1 cellular context compared by ENCODE assay signal in the genomic region with DNA sequence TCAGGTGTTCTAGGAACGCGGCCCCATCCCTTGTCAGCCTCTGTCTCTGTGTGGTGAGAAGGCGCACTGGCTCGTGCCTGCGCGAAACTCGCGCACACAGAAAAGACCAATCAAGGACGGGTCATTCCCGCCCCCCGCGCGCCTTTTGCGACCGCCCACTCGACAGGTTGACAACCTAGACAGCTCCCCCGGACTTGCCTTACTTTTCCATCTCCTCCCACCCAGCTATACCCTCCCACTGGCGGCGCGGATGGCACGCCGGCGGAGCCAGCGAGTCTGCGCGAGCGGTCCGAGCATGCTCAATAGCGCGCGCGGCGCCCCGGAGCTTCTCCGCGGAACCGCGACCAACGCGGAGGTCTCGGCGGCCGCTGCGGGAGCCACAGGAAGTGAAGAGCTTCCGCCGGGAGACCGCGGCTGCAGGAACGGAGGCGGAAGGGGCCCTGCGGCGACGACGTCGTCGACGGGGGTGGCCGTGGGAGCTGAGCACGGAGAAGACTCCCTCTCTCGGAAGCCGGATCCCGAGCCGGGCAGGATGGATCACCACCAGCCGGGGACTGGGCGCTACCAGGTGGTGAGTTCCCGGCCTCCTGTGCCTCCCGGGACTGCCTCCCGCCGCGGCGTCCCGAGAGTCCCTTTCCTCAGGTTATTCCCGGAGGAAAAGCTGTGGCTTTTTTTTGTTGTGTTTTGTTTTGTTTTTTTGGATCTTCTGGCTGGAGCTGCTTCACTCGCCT.
TF ChIP-seq lines count a peak whose summit lies in the region.

A gene with protein sequence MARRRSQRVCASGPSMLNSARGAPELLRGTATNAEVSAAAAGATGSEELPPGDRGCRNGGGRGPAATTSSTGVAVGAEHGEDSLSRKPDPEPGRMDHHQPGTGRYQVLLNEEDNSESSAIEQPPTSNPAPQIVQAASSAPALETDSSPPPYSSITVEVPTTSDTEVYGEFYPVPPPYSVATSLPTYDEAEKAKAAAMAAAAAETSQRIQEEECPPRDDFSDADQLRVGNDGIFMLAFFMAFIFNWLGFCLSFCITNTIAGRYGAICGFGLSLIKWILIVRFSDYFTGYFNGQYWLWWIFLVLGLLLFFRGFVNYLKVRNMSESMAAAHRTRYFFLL (plus strand): TSS at position 202 of the 731 bp plus-strand sequence. CDS start 49 bp downstream, at position 251.

TF ChIP-seq in K562, 482 proteins besides CTCF, POLR2A, EP300 and RAD21 (continued from another document and continues in another):
- TF ChIP-seq, protein P1, sequence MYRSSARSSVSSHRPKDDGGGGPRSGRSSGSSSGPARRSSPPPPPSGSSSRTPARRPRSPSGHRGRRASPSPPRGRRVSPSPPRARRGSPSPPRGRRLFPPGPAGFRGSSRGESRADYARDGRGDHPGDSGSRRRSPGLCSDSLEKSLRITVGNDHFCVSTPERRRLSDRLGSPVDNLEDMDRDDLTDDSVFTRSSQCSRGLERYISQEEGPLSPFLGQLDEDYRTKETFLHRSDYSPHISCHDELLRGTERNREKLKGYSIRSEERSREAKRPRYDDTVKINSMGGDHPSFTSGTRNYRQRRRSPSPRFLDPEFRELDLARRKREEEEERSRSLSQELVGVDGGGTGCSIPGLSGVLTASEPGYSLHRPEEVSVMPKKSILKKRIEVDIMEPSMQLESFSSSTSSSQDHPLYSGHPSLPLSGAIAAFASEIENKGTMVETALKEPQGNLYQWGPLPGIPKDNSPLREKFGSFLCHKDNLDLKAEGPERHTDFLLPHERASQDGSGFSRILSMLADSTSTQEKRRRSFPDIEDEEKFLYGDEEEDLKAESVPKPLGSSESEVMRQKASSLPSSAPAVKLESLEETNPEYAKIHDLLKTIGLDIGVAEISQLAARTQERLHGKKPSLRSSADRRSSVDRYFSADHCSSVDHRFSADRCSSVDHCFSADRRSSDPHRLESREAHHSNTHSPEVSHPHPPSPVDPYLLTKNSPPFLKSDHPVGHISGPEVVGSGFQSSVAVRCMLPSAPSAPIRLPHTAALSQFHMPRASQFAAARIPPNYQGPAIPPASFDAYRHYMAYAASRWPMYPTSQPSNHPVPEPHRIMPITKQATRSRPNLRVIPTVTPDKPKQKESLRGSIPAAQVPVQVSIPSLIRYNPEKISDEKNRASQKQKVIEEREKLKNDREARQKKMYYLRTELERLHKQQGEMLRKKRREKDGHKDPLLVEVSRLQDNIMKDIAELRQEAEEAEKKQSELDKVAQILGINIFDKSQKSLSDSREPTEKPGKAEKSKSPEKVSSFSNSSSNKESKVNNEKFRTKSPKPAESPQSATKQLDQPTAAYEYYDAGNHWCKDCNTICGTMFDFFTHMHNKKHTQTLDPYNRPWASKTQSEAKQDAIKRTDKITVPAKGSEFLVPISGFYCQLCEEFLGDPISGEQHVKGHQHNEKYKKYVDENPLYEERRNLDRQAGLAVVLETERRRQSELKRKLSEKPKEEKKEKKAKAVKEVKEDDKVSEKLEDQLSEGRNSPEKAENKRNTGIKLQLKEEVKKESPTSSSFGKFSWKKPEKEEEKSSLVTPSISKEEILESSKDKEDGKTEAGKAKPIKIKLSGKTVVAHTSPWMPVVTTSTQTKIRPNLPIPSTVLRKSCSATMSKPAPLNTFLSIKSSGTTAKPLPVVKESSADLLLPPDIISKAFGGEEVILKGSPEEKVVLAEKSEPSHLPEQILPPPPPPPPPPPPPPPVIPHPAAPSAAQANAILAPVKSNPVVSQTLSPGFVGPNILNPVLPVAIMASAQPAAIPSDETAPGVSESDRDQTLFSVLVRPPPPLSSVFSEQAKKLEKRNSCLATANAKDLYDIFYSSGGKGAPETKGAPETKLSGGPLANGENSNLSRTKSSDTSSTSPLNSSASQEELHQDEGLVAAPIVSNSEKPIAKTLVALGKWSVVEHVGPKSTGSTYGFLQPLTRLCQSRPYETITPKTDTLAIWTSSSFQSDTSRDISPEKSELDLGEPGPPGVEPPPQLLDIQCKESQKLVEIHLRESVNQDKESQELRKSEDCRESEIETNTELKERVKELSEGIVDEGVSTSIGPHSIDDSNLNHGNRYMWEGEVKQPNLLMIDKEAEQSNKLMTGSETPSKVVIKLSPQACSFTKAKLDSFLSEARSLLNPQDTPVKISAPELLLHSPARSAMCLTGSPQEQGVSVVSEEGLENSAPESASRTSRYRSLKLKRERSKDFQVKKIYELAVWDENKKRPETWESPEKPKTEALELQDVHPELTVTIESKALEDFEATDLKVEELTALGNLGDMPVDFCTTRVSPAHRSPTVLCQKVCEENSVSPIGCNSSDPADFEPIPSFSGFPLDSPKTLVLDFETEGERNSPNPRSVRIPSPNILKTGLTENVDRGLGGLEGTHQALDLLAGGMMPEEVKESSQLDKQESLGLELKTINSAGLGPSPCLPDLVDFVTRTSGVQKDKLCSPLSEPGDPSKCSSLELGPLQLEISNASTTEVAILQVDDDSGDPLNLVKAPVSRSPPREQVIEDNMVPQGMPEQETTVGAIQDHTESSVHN (IDR thresholded peaks at IDR 0.05; ENCODE audit: borderline replicate concordance in 1 of 2, low read depth in 1 of 2): no peak
- TF ChIP-seq ZFP1 (CRISPR knock-in tag; IDR thresholded peaks at IDR 0.05) (no peak), BRCA1 (IDR thresholded peaks at IDR 0.05) (no peak), BRCA1 (CRISPR knock-in tag; IDR thresholded peaks at IDR 0.05) (no peak), GABPA (tag; conservative IDR thresholded peaks at IDR 0.05; ENCODE audit: low read depth) (peak; percentile 92), HMG20A (CRISPR knock-in tag; conservative IDR thresholded peaks at IDR 0.05) (no peak), SRSF1 (IDR thresholded peaks at IDR 0.05; ENCODE audit: low read depth, low read length) (no peak), MAFK (IDR thresholded peaks at IDR 0.05; ENCODE audit: low read length) (no peak), ILF3 (IDR thresholded peaks at IDR 0.05; ENCODE audit: borderline replicate concordance) (no peak), RBM34 (IDR thresholded peaks at IDR 0.05; ENCODE audit: borderline replicate concordance, insufficient read depth, low read length) (no peak), SIRT6 (IDR thresholded peaks at IDR 0.05; ENCODE audit: low read depth, low read length) (no peak), XRCC4 (IDR thresholded peaks at IDR 0.05; ENCODE audit: extremely low read depth, insufficient read depth, insufficient read length) (no peak), TAL1 (IDR thresholded peaks at IDR 0.05) (no peak), KAT7 (CRISPR knock-in tag; IDR thresholded peaks at IDR 0.05; ENCODE audit: borderline replicate concordance) (0 out of 2 replicates have a peak, but pooled peaks have one; percentile 45), TCF7L2 (IDR thresholded peaks at IDR 0.05; ENCODE audit: low read depth, low read length) (no peak), ZNF354B (CRISPR knock-in tag; IDR thresholded peaks at IDR 0.05) (no peak), YY1 (IDR thresholded peaks at IDR 0.05; ENCODE audit: borderline replicate concordance in 1 of 3, control insufficient read depth in 1 of 3, extremely low read depth in 1 of 3, insufficient read depth in 3 of 3, insufficient read length in 1 of 3, insufficient replicate concordance in 2 of 3, low read depth in 1 of 3, low read length in 2 of 3) (peak in 1 of 3 experiments; percentile 44), POLR2B (IDR thresholded peaks at IDR 0.05; ENCODE audit: low read depth, partially characterized antibody) (peak; percentile 68), TCF7 (IDR thresholded peaks at IDR 0.05; ENCODE audit: borderline replicate concordance) (no peak), CBFB (CRISPR knock-in tag; IDR thresholded peaks at IDR 0.05) (no peak), RFX1 (IDR thresholded peaks at IDR 0.05) (no peak), HSF4 (CRISPR knock-in tag; IDR thresholded peaks at IDR 0.05; ENCODE audit: borderline replicate concordance) (no peak), MEF2A (IDR thresholded peaks at IDR 0.05; ENCODE audit: control insufficient read depth, low read depth, low read length) (no peak), POLR2G (IDR thresholded peaks at IDR 0.05; ENCODE audit: low read depth, low read length) (peak; percentile 94), BCOR (IDR thresholded peaks at IDR 0.05) (0 out of 2 replicates have a peak, but pooled peaks have one; percentile 8), SREBF2 (CRISPR knock-in tag; IDR thresholded peaks at IDR 0.05) (no peak), NCOA6 (IDR thresholded peaks at IDR 0.05) (no peak), IFI16 (CRISPR knock-in tag; IDR thresholded peaks at IDR 0.05) (no peak), ZKSCAN8 (CRISPR knock-in tag; IDR thresholded peaks at IDR 0.05) (no peak)
- TF ChIP-seq, protein P2, sequence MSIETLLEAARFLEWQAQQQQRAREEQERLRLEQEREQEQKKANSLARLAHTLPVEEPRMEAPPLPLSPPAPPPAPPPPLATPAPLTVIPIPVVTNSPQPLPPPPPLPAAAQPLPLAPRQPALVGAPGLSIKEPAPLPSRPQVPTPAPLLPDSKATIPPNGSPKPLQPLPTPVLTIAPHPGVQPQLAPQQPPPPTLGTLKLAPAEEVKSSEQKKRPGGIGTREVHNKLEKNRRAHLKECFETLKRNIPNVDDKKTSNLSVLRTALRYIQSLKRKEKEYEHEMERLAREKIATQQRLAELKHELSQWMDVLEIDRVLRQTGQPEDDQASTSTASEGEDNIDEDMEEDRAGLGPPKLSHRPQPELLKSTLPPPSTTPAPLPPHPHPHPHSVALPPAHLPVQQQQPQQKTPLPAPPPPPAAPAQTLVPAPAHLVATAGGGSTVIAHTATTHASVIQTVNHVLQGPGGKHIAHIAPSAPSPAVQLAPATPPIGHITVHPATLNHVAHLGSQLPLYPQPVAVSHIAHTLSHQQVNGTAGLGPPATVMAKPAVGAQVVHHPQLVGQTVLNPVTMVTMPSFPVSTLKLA (conservative IDR thresholded peaks at IDR 0.05): peak in 1 of 2 experiments; percentile 56; a peak in 2 of 4 replicates
- TF ChIP-seq, protein P3, sequence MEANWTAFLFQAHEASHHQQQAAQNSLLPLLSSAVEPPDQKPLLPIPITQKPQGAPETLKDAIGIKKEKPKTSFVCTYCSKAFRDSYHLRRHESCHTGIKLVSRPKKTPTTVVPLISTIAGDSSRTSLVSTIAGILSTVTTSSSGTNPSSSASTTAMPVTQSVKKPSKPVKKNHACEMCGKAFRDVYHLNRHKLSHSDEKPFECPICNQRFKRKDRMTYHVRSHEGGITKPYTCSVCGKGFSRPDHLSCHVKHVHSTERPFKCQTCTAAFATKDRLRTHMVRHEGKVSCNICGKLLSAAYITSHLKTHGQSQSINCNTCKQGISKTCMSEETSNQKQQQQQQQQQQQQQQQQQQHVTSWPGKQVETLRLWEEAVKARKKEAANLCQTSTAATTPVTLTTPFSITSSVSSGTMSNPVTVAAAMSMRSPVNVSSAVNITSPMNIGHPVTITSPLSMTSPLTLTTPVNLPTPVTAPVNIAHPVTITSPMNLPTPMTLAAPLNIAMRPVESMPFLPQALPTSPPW (CRISPR knock-in tag; IDR thresholded peaks at IDR 0.05): peak; percentile 36; the same call in 1 of the 2 replicates
- TF ChIP-seq, protein P4, sequence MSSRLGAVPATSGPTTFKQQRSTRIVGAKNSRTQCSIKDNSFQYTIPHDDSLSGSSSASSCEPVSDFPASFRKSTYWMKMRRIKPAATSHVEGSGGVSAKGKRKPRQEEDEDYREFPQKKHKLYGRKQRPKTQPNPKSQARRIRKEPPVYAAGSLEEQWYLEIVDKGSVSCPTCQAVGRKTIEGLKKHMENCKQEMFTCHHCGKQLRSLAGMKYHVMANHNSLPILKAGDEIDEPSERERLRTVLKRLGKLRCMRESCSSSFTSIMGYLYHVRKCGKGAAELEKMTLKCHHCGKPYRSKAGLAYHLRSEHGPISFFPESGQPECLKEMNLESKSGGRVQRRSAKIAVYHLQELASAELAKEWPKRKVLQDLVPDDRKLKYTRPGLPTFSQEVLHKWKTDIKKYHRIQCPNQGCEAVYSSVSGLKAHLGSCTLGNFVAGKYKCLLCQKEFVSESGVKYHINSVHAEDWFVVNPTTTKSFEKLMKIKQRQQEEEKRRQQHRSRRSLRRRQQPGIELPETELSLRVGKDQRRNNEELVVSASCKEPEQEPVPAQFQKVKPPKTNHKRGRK (tag; IDR thresholded peaks at IDR 0.05): no peak
- TF ChIP-seq, protein P5, sequence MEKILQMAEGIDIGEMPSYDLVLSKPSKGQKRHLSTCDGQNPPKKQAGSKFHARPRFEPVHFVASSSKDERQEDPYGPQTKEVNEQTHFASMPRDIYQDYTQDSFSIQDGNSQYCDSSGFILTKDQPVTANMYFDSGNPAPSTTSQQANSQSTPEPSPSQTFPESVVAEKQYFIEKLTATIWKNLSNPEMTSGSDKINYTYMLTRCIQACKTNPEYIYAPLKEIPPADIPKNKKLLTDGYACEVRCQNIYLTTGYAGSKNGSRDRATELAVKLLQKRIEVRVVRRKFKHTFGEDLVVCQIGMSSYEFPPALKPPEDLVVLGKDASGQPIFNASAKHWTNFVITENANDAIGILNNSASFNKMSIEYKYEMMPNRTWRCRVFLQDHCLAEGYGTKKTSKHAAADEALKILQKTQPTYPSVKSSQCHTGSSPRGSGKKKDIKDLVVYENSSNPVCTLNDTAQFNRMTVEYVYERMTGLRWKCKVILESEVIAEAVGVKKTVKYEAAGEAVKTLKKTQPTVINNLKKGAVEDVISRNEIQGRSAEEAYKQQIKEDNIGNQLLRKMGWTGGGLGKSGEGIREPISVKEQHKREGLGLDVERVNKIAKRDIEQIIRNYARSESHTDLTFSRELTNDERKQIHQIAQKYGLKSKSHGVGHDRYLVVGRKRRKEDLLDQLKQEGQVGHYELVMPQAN (IDR thresholded peaks at IDR 0.05; ENCODE audit: borderline replicate concordance): no peak
- TF ChIP-seq, protein P6, sequence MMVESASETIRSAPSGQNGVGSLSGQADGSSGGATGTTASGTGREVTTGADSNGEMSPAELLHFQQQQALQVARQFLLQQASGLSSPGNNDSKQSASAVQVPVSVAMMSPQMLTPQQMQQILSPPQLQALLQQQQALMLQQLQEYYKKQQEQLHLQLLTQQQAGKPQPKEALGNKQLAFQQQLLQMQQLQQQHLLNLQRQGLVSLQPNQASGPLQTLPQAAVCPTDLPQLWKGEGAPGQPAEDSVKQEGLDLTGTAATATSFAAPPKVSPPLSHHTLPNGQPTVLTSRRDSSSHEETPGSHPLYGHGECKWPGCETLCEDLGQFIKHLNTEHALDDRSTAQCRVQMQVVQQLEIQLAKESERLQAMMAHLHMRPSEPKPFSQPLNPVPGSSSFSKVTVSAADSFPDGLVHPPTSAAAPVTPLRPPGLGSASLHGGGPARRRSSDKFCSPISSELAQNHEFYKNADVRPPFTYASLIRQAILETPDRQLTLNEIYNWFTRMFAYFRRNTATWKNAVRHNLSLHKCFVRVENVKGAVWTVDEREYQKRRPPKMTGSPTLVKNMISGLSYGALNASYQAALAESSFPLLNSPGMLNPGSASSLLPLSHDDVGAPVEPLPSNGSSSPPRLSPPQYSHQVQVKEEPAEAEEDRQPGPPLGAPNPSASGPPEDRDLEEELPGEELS (CRISPR knock-in tag; IDR thresholded peaks at IDR 0.05; ENCODE audit: borderline replicate concordance): no peak
- TF ChIP-seq, protein P7, sequence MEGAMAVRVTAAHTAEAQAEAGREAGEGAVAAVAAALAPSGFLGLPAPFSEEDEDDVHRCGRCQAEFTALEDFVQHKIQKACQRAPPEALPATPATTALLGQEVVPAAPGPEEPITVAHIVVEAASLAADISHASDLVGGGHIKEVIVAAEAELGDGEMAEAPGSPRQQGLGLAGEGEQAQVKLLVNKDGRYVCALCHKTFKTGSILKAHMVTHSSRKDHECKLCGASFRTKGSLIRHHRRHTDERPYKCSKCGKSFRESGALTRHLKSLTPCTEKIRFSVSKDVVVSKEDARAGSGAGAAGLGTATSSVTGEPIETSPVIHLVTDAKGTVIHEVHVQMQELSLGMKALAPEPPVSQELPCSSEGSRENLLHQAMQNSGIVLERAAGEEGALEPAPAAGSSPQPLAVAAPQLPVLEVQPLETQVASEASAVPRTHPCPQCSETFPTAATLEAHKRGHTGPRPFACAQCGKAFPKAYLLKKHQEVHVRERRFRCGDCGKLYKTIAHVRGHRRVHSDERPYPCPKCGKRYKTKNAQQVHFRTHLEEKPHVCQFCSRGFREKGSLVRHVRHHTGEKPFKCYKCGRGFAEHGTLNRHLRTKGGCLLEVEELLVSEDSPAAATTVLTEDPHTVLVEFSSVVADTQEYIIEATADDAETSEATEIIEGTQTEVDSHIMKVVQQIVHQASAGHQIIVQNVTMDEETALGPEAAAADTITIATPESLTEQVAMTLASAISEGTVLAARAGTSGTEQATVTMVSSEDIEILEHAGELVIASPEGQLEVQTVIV (CRISPR knock-in tag; IDR thresholded peaks at IDR 0.05; ENCODE audit: borderline replicate concordance): peak; percentile 58; the same call in 1 of the 2 replicates
